Comparison of ENCODE assay signal across 15 cellular contexts in the genomic region with DNA sequence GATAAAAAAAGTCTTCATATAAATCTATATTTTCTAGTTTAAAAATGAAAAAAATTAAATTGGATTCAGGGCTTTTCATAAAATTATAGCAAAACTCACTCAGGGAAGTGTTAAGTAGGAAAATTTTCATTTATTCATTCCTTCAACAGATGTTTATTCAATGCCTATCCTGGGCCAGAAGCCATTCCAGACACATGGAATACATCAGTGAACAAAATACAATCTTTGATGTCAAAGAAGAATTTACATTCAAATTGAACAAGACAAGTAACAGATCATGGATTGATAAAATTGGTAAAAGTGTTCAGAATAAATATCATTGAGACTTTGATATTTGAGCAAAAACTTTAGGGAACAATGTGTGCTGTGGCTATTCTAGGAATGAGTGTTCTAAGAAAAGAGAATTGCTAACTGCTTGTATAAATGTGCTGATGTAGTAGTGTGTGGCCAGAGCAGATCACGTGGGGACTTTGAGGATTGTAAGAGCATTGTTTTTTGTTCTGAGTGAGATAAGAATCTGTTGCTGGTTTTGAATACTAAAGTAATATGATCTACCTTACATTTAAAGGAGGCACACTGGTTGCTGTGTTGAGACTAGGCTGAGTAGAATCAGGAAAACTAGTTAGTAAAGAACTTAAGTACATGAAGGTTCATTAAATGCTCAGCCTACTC.
DNase-seq lines count a peak whose midpoint lies in the region; ATAC-seq, FAIRE-seq and TF ChIP-seq lines count a peak whose summit lies in the region.
"Had no signal": no experiment of that assay in that cellular context is flagged by ENCODE, and none has a peak within 500 bp of the region (broad histone marks: within the 10 kb centered on the region; RNA-seq: fewer than 3 reads in every experiment).

No MANE protein-coding gene starts in this region.

- H3K9ac ChIP-seq in GM12878 (ENCODE audit: control insufficient read depth, insufficient read depth, low read length) = no peak overlapping the region

- H3K4me1 ChIP-seq in breast epithelium (no peaks in the 10 kb centered on the region), GM12878 (ENCODE audit: control insufficient read depth, insufficient read depth, low read length) (no peaks in the 10 kb centered on the region), upper lobe of right lung (no peaks in the 10 kb centered on the region), body of pancreas (no peaks in the 10 kb centered on the region)
- H3K4me1 ChIP-seq: gastrocnemius medialis, spleen had no signal

- TF ChIP-seq POLR2A in breast epithelium (IDR thresholded peaks at IDR 0.05) (no peak), GM12878 (IDR thresholded peaks at IDR 0.05; ENCODE audit: low read depth, low read length) (no peak), body of pancreas (IDR thresholded peaks at IDR 0.05) (no peak)

- no peaks in the 10 kb centered on the region for H3K36me3 Mint-ChIP-seq in MCF 10A (ENCODE audit: insufficient read depth, unreplicated experiment)
- H3K36me3 Mint-ChIP-seq: natural killer cell treated with Interleukin-12 subunit alpha and Interleukin-12 subunit beta and Interleukin-15 and Interleukin-18, amount 100 ng/mL, for 72 hours had no signal

- SMC1A ChIA-PET in GM12878 (lab: Charles Lee; ENCODE audit: uncharacterized antibody, unreplicated experiment) = no interaction called here

- peak; percentile 16 for DNase-seq in MCF 10A (ENCODE audit: unreplicated experiment)
- DNase-seq in breast epithelium (ENCODE audit: low spot score in 2 of 2) = no peak
- no peak for DNase-seq in GM12878 (ENCODE audit: low read depth, low spot score)
- peak; percentile 55 for DNase-seq in medulla oblongata (ENCODE audit: extremely low spot score)
- DNase-seq in upper lobe of right lung = no peak
- DNase-seq in NCI-H1694 (lab: John Stamatoyannopoulos, UW) = no peak
- no peak for DNase-seq in body of pancreas
- DNase-seq in NCI-H1436 (lab: John Stamatoyannopoulos, UW) = no peak
- DNase-seq: 8988T; activated T-cell treated with anti-CD3 and anti-CD28 coated beads, Interleukin-2, amount 50 U/mL, for 4 hours; gastrocnemius medialis; NCI-H2029 treated with DMSO at 0.1 percent for 48 hours; spleen had no signal

- TF ChIP-seq RAD21 in GM12878 (IDR thresholded peaks at IDR 0.05; ENCODE audit: insufficient read depth, low read depth, low read length) = no peak

- H3K27me3 Mint-ChIP-seq in MCF 10A (ENCODE audit: insufficient read depth, unreplicated experiment) = no peaks in the 10 kb centered on the region
- H3K27me3 Mint-ChIP-seq: natural killer cell treated with Interleukin-12 subunit alpha and Interleukin-12 subunit beta and Interleukin-15 and Interleukin-18, amount 100 ng/mL, for 72 hours had no signal

- H3K27ac ChIP-seq in breast epithelium (no peak overlapping the region), GM12878 (ENCODE audit: control insufficient read depth, insufficient read depth) (no peak overlapping the region), upper lobe of right lung (no peak overlapping the region), body of pancreas (no peak overlapping the region)
- H3K27ac ChIP-seq: gastrocnemius medialis, spleen had no signal

- H3K4me3 Mint-ChIP-seq in MCF 10A (ENCODE audit: unreplicated experiment) = no peak overlapping the region
- H3K4me3 Mint-ChIP-seq: activated T-cell treated with anti-CD3 and anti-CD28 coated beads, Interleukin-2, amount 50 U/mL, for 4 hours; natural killer cell treated with Interleukin-12 subunit alpha and Interleukin-12 subunit beta and Interleukin-15 and Interleukin-18, amount 100 ng/mL, for 72 hours had no signal

- H3K9me3 Mint-ChIP-seq in MCF 10A (ENCODE audit: unreplicated experiment) = no peaks in the 10 kb centered on the region

- in situ Hi-C loops in GM12878 (cut with MboI) = no loop called here

- peak overlapping the region; percentile 80 for H3K27ac Mint-ChIP-seq in MCF 10A (ENCODE audit: low read depth, unreplicated experiment)
- H3K27ac Mint-ChIP-seq: natural killer cell treated with Interleukin-12 subunit alpha and Interleukin-12 subunit beta and Interleukin-15 and Interleukin-18, amount 100 ng/mL, for 72 hours had no signal

- TF ChIP-seq CTCF in MCF 10A (IDR thresholded peaks at IDR 0.05; ENCODE audit: unreplicated experiment) (no peak), breast epithelium (IDR thresholded peaks at IDR 0.05) (no peak), GM12878 (IDR thresholded peaks at IDR 0.05 in 2 of 3, conservative IDR thresholded peaks at IDR 0.05 in 1 of 3; ENCODE audit: control insufficient read depth in 2 of 3, extremely low read depth in 1 of 3, insufficient read depth in 1 of 3, low read depth in 3 of 3, low read length in 3 of 3) (no peak), upper lobe of right lung (IDR thresholded peaks at IDR 0.05) (no peak), body of pancreas (IDR thresholded peaks at IDR 0.05) (no peak)

- intact Hi-C loops in MCF 10A (cut with micrococcal nuclease) = loop anchor here (10.0 kb wide), 1 partner anchor 291 kb away; no protein-coding TSS in a partner anchor
- intact Hi-C loops in breast epithelium (cut with DNase I; ENCODE audit: low total_unique reads) = no loop called here
- intact Hi-C loops in GM12878 (cut with micrococcal nuclease; ENCODE audit: unreplicated experiment) = loop anchor here (10.0 kb wide), 1 partner anchor 239 kb away; no protein-coding TSS in a partner anchor
- intact Hi-C loops in upper lobe of right lung (cut with DNase I) = no loop called here
- intact Hi-C loops in body of pancreas (cut with DNase I) = no loop called here

- peaks cover 8% of the 10 kb centered on the region for H3K4me1 Mint-ChIP-seq in MCF 10A (ENCODE audit: insufficient read depth, unreplicated experiment)

- POLR2A ChIA-PET in MCF 10A (lab: Yijun Ruan, JAX) = interaction anchor here (0.6 kb wide), 1 partner anchor 1115 kb away, joined by 5 read pairs; no protein-coding TSS in a partner anchor
- POLR2A ChIA-PET in GM12878 (lab: Charles Lee) = no interaction called here

- FAIRE-seq in GM12878 (lab: Jason Lieb, UNC) = no peak
- FAIRE-seq: islet of Langerhans had no signal

- no peaks in the 10 kb centered on the region for H4K20me1 ChIP-seq in GM12878 (ENCODE audit: control insufficient read depth, insufficient read depth)

- BruUV-seq in MCF 10A (replicated peaks; lab: Mats Ljungman, UMichigan) (no TSS peak), GM12878 (replicated peaks; lab: Mats Ljungman, UMichigan) (no TSS peak)

- H3K27me3 ChIP-seq in breast epithelium = no peaks in the 10 kb centered on the region
- H3K27me3 ChIP-seq in GM12878 (replicated peaks in 1 of 2; ENCODE audit: control insufficient read depth in 2 of 2, insufficient read depth in 2 of 2, low read length in 1 of 2) = no peaks in the 10 kb centered on the region
- H3K27me3 ChIP-seq in upper lobe of right lung = no peaks in the 10 kb centered on the region
- no peaks in the 10 kb centered on the region for H3K27me3 ChIP-seq in body of pancreas
- H3K27me3 ChIP-seq: gastrocnemius medialis, spleen had no signal

- H3K36me3 ChIP-seq in breast epithelium = no peaks in the 10 kb centered on the region
- no peaks in the 10 kb centered on the region for H3K36me3 ChIP-seq in GM12878 (ENCODE audit: control insufficient read depth in 2 of 2, insufficient read depth in 2 of 2, low read length in 1 of 2)
- no peaks in the 10 kb centered on the region for H3K36me3 ChIP-seq in upper lobe of right lung
- H3K36me3 ChIP-seq in body of pancreas (replicated peaks in 1 of 2; ENCODE audit: insufficient read depth in 1 of 2, low read depth in 2 of 2) = no peaks in the 10 kb centered on the region
- H3K36me3 ChIP-seq: gastrocnemius medialis, spleen had no signal

- no peak overlapping the region for H3K4me2 ChIP-seq in GM12878 (ENCODE audit: control insufficient read depth, insufficient read depth)

- no peak overlapping the region for H2AFZ ChIP-seq in GM12878 (ENCODE audit: control insufficient read depth, low read depth, low read length)

- RAD21 ChIA-PET in GM12878 (lab: Charles Lee; ENCODE audit: unreplicated experiment) = no interaction called here

- no peaks in the 10 kb centered on the region for H3K79me2 ChIP-seq in GM12878 (ENCODE audit: control insufficient read depth, insufficient read depth, low read length)

- no peak overlapping the region for H3K4me3 ChIP-seq in breast epithelium
- H3K4me3 ChIP-seq in GM12878 = no peak overlapping the region
- no peak overlapping the region for H3K4me3 ChIP-seq in upper lobe of right lung
- no peak overlapping the region for H3K4me3 ChIP-seq in body of pancreas
- H3K4me3 ChIP-seq: gastrocnemius medialis, spleen had no signal

- no peak for TF ChIP-seq EP300 in GM12878 (IDR thresholded peaks at IDR 0.05; ENCODE audit: borderline replicate concordance in 1 of 2, control insufficient read depth in 1 of 2, low read depth in 2 of 2, low read length in 2 of 2)

- ATAC-seq in GM12878 (peak; percentile 25; the same call in 1 of the 3 replicates), upper lobe of right lung (peak; percentile 39), body of pancreas (no peak)
- ATAC-seq: activated T-cell treated with anti-CD3 and anti-CD28 coated beads, Interleukin-2, amount 50 U/mL, for 4 hours; gastrocnemius medialis; natural killer cell treated with Interleukin-12 subunit alpha and Interleukin-12 subunit beta and Interleukin-15 and Interleukin-18, amount 100 ng/mL, for 72 hours had no signal

- WGBS in GM12878 (ENCODE audit: insufficient coverage, insufficient replicate concordance, low lambda C conversion rate, missing lambda C conversion rate) = 0% methylated on average over 1 of the region's 1 CpG
- WGBS in body of pancreas, 2 donors = 13 to 17% methylated on average over 1 of the region's 1 CpG

- H3K9me3 ChIP-seq in breast epithelium (no peaks in the 10 kb centered on the region), GM12878 (replicated peaks; ENCODE audit: control insufficient read depth, insufficient read depth, low read length) (no peaks in the 10 kb centered on the region), upper lobe of right lung (no peaks in the 10 kb centered on the region), body of pancreas (no peaks in the 10 kb centered on the region)
- H3K9me3 ChIP-seq: gastrocnemius medialis, spleen had no signal

- CTCF ChIA-PET in MCF 10A (lab: Yijun Ruan, JAX) (no interaction called here), GM12878 (lab: Yijun Ruan, JAX) (no interaction called here)

TF ChIP-seq in GM12878, 131 proteins besides CTCF, POLR2A, EP300 and RAD21 (continues in another document):
- peak; percentile 69 for TF ChIP-seq RAD51 (IDR thresholded peaks at IDR 0.05)

Comparison
In these comparisons a context has a peak if more than half of its experiments do, and no peak if none do; other contexts are left out.
1. DNase-seq: peak in MCF 10A (single experiment) and medulla oblongata (single experiment); none in breast epithelium (0 of 2), GM12878 (single experiment), upper lobe of right lung (single experiment), NCI-H1694 (single experiment), body of pancreas (0 of 4) and NCI-H1436 (single experiment).
2. intact Hi-C loops: an anchor here in MCF 10A (10.0 kb wide) and GM12878 (10.0 kb wide); none called in breast epithelium, upper lobe of right lung and body of pancreas.